Comparison of ENCODE assay signal across 8 cellular contexts in genomic region chr17:48024149-48025039, GRCh38. TPM values are rescaled to one million over a fixed set of nuclear protein-coding genes. Genes with fewer than 3 reads are reported as not detected.
DNase-seq lines count a peak whose midpoint lies in the region; ATAC-seq and TF ChIP-seq lines count a peak whose summit lies in the region.

No MANE protein-coding gene starts in this region.

- ATAC-seq in GM21381 (IDR thresholded peaks at IDR 0.05; ENCODE audit: unreplicated experiment) (peak; percentile 6), GM21529 (IDR thresholded peaks at IDR 0.05; ENCODE audit: unreplicated experiment) (no peak)

- peak overlapping the region; percentile 74 for H3K4me3 Mint-ChIP-seq in activated naive CD8-positive, alpha-beta T cell treated with anti-CD3 and anti-CD28 coated beads for 36 hours

- peaks cover 44% of the 10 kb centered on the region for H3K27me3 Mint-ChIP-seq in activated naive CD8-positive, alpha-beta T cell treated with anti-CD3 and anti-CD28 coated beads for 36 hours

- H3K4me1 ChIP-seq in BLaER1 (peaks cover 27% of the 10 kb centered on the region), right atrium auricular region (peaks cover 0 to 41% of the 10 kb centered on the region in 2 donors)

- peak overlapping the region; percentile 63 for H3K27ac Mint-ChIP-seq in activated naive CD8-positive, alpha-beta T cell treated with anti-CD3 and anti-CD28 coated beads for 36 hours

- peaks cover 24% of the 10 kb centered on the region for H3K4me1 Mint-ChIP-seq in activated naive CD8-positive, alpha-beta T cell treated with anti-CD3 and anti-CD28 coated beads for 36 hours

- H3K27ac ChIP-seq in BLaER1 (no peak overlapping the region), right atrium auricular region (peak overlapping the region; percentile 84 to 88)

- H3K4me3 ChIP-seq in BLaER1: peak overlapping the region; percentile 63
- peak overlapping the region; percentile 33 to 60 for H3K4me3 ChIP-seq in right atrium auricular region
- H3K4me3 ChIP-seq in retinal pigment epithelial cell (ENCODE audit: low read length): peak overlapping the region; percentile 54

- H3K9me3 ChIP-seq in BLaER1 (no peaks in the 10 kb centered on the region), right atrium auricular region (no peaks in the 10 kb centered on the region)

- peaks cover 27% of the 10 kb centered on the region for H4K20me1 ChIP-seq in BLaER1

- H3K36me3 ChIP-seq in BLaER1 (no peaks in the 10 kb centered on the region), right atrium auricular region (no peaks in the 10 kb centered on the region)

- peak overlapping the region; percentile 93 for H3K4me2 ChIP-seq in BLaER1

- H3K9ac ChIP-seq in BLaER1: 0 out of 2 replicates have a peak overlapping the region, but pooled peaks have one; percentile 24

- H3K36me3 Mint-ChIP-seq in activated naive CD8-positive, alpha-beta T cell treated with anti-CD3 and anti-CD28 coated beads for 36 hours: no peaks in the 10 kb centered on the region

- DNase-seq in OCI-M1 (lab: John Stamatoyannopoulos, UW) (peak; percentile 68), right atrium auricular region (ENCODE audit: low spot score) (no peak), retinal pigment epithelial cell (ENCODE audit: low read depth) (no peak), midbrain (lab: John Stamatoyannopoulos, UW) (no peak)
- peak; percentile 43 for DNase-seq in activated naive CD8-positive, alpha-beta T cell treated with anti-CD3 and anti-CD28 coated beads for 36 hours

- H3K27me3 ChIP-seq in BLaER1 (peaks cover 53% of the 10 kb centered on the region), right atrium auricular region (no peaks in the 10 kb centered on the region)

- TF ChIP-seq CTCF in right atrium auricular region (IDR thresholded peaks at IDR 0.05) (no peak), retinal pigment epithelial cell (conservative IDR thresholded peaks at IDR 0.05; ENCODE audit: low read depth, low read length) (no peak)

- H3K9me3 Mint-ChIP-seq in activated naive CD8-positive, alpha-beta T cell treated with anti-CD3 and anti-CD28 coated beads for 36 hours: no peaks in the 10 kb centered on the region

RNA-seq across cellular contexts. Expression of gene COPZ2, which starts 13.2 kb away (rescaled TPM):
- 1 to 10 TPM; 6.3 to 7.5 TPM for total RNA-seq in activated naive CD8-positive, alpha-beta T cell treated with anti-CD3 and anti-CD28 coated beads for 36 hours
- total RNA-seq in right atrium auricular region: 10 to 100 TPM; 43.5 to 48.1 TPM

RNA-seq across cellular contexts. Expression of gene NFE2L1, which starts 23.8 kb away (rescaled TPM):
- total RNA-seq in activated naive CD8-positive, alpha-beta T cell treated with anti-CD3 and anti-CD28 coated beads for 36 hours: 10 to 100 TPM; 99.0 to 99.7 TPM
- 100 to 1,000 TPM; 271 to 418 TPM for total RNA-seq in right atrium auricular region

RNA-seq across cellular contexts. Expression of gene CDK5RAP3, which starts 53.5 kb away (rescaled TPM):
- 100 to 1,000 TPM; 163 to 168 TPM for total RNA-seq in activated naive CD8-positive, alpha-beta T cell treated with anti-CD3 and anti-CD28 coated beads for 36 hours
- 10 to 100 TPM; 37.9 to 45.4 TPM for total RNA-seq in right atrium auricular region

Comparison
In these comparisons a context has a peak if more than half of its experiments do, and no peak if none do; other contexts are left out.
1. DNase-seq: peak in OCI-M1 (single experiment) and activated naive CD8-positive, alpha-beta T cell treated with anti-CD3 and anti-CD28 coated beads for 36 hours (single experiment); none in right atrium auricular region (single experiment), retinal pigment epithelial cell (single experiment) and midbrain (single experiment).
2. RNA of gene COPZ2, which starts 13.2 kb away (total RNA-seq): 43.5 to 48.1 TPM in right atrium auricular region; 6.3 to 7.5 TPM in activated naive CD8-positive, alpha-beta T cell treated with anti-CD3 and anti-CD28 coated beads for 36 hours; every median in the first group is over 4 times any median in the second.
3. Peak in every context shown above with its lines, with median percentiles within 50 percentile points of each other: H3K4me3 ChIP-seq.